9 cellular contexts compared by ENCODE assay signal in genomic region chr11:66479741-66480115, GRCh38. TPM values are rescaled to one million over a fixed set of nuclear protein-coding genes. Genes with fewer than 3 reads are reported as not detected.
DNase-seq lines count a peak whose midpoint lies in the region; ATAC-seq, FAIRE-seq and TF ChIP-seq lines count a peak whose summit lies in the region.
"Had no signal": no experiment of that assay in that cellular context is flagged by ENCODE, and none has a peak within 500 bp of the region (broad histone marks: within the 10 kb centered on the region; RNA-seq: fewer than 3 reads in every experiment).

No MANE protein-coding gene starts in this region.

- ATAC-seq in CD4-positive, CD25-positive, alpha-beta regulatory T cell (ENCODE audit: low read depth in 2 of 2) = no peak

- H3K79me2 ChIP-seq in endothelial cell of umbilical vein (ENCODE audit: control insufficient read depth, insufficient read depth, low read length) = peaks cover 7% of the 10 kb centered on the region

- peak overlapping the region; percentile 79 for H3K4me3 ChIP-seq in CD4-positive, CD25-positive, alpha-beta regulatory T cell (ENCODE audit: low read depth, low read length)
- peak overlapping the region; percentile 96 for H3K4me3 ChIP-seq in NT2/D1 (ENCODE audit: insufficient read length, low read depth)
- peak overlapping the region; percentile 71 to 89 (median 86) for H3K4me3 ChIP-seq in endothelial cell of umbilical vein (replicated peaks in 1 of 3; ENCODE audit: insufficient read depth in 1 of 3, low read depth in 1 of 3, low read length in 3 of 3)

- dilution Hi-C loops in endothelial cell of umbilical vein (cut with MboI; ENCODE audit: extremely low pct_ligation_motif_present, low sequenced_read_pairs) = no loop called here

- H3K4me3 Mint-ChIP-seq in CD4-positive, CD25-positive, alpha-beta regulatory T cell = peak overlapping the region; percentile 91 to 96 (median 94)
- H3K4me3 Mint-ChIP-seq in nephron progenitor cell = peak overlapping the region; percentile 95

- FAIRE-seq in H54 (lab: Jason Lieb, UNC) = no peak
- FAIRE-seq in endothelial cell of umbilical vein (lab: Jason Lieb, UNC) = no peak

- CTCF ChIA-PET in endothelial cell of umbilical vein (lab: Charles Lee) = interaction anchor here (1.0 to 1.9 kb wide), 15 partner anchors 9 to 199 kb away, joined by 3 to 12 read pairs (median 4); partner anchors contain the start of genes MRPL11, PELI3 and RBM4B

- H3K36me3 Mint-ChIP-seq in CD4-positive, CD25-positive, alpha-beta regulatory T cell = peaks cover 4% of the 10 kb centered on the region
- H3K36me3 Mint-ChIP-seq in nephron progenitor cell (ENCODE audit: low read depth) = no peaks in the 10 kb centered on the region

- no peak for DNase-seq in CD4-positive, CD25-positive, alpha-beta regulatory T cell
- DNase-seq in H54 (ENCODE audit: insufficient read length, low spot score) (peak; percentile 78), NT2/D1 (ENCODE audit: low read depth, low spot score) (no peak), endothelial cell of umbilical vein (ENCODE audit: low read depth, low spot score) (no peak), nephron progenitor cell (no peak), AG08395 (ENCODE audit: low spot score) (no peak), erythroblast (lab: John Stamatoyannopoulos, UW) (no peak)
- DNase-seq in NK-92 treated with Interleukin-12 subunit alpha and Interleukin-12 subunit beta, amount 100 ng/mL, for 24 hours (lab: John Stamatoyannopoulos, UW) = no peak

- no peaks in the 10 kb centered on the region for H3K9me1 ChIP-seq in endothelial cell of umbilical vein (replicated peaks; ENCODE audit: control insufficient read depth, extremely low read depth, insufficient read depth, low read length)

- no peaks in the 10 kb centered on the region for H3K9me3 Mint-ChIP-seq in CD4-positive, CD25-positive, alpha-beta regulatory T cell
- H3K9me3 Mint-ChIP-seq in nephron progenitor cell = no peaks in the 10 kb centered on the region

- peak overlapping the region; percentile 93 for H2AFZ ChIP-seq in endothelial cell of umbilical vein (ENCODE audit: low read depth, low read length)

- peak overlapping the region; percentile 43 to 94 (median 90) for H3K27ac Mint-ChIP-seq in CD4-positive, CD25-positive, alpha-beta regulatory T cell
- H3K27ac Mint-ChIP-seq in nephron progenitor cell = peak overlapping the region; percentile 69

- no peak for TF ChIP-seq POLR2A in H54 (IDR thresholded peaks at IDR 0.05; ENCODE audit: low read depth, low read length)
- TF ChIP-seq POLR2A in endothelial cell of umbilical vein (IDR thresholded peaks at IDR 0.05; ENCODE audit: low read depth, low read length) = no peak
- TF ChIP-seq POLR2A in erythroblast (IDR thresholded peaks at IDR 0.05; ENCODE audit: low read length) = no peak

- no peaks in the 10 kb centered on the region for H3K9me3 ChIP-seq in CD4-positive, CD25-positive, alpha-beta regulatory T cell (ENCODE audit: control insufficient read depth in 2 of 2, low read length in 2 of 2)
- no peaks in the 10 kb centered on the region for H3K9me3 ChIP-seq in NT2/D1 (ENCODE audit: insufficient read depth, low read length)
- H3K9me3 ChIP-seq in endothelial cell of umbilical vein (replicated peaks; ENCODE audit: control insufficient read depth, insufficient read depth, low read length) = no peaks in the 10 kb centered on the region

- peaks cover 4% of the 10 kb centered on the region for H3K27me3 Mint-ChIP-seq in CD4-positive, CD25-positive, alpha-beta regulatory T cell
- H3K27me3 Mint-ChIP-seq in nephron progenitor cell (ENCODE audit: low read depth, poor library complexity) = peaks cover 3% of the 10 kb centered on the region

- no peak for TF ChIP-seq CTCF in endothelial cell of umbilical vein (IDR thresholded peaks at IDR 0.05; ENCODE audit: extremely low read depth in 1 of 2, insufficient read depth in 1 of 2, low read depth in 1 of 2, low read length in 2 of 2)
- TF ChIP-seq CTCF in nephron progenitor cell (IDR thresholded peaks at IDR 0.05) = no peak

- TSS peak; percentile 64 for BruUV-seq in endothelial cell of umbilical vein (replicated peaks; lab: Mats Ljungman, UMichigan)

- POLR2A ChIA-PET in endothelial cell of umbilical vein (lab: Charles Lee) = interaction anchor here (1.0 to 1.5 kb wide), 4 partner anchors 10 to 198 kb away, joined by 3 to 15 read pairs (median 6); partner anchors contain the start of genes PELI3, RBM4 and RBM4B

- H3K27me3 ChIP-seq in CD4-positive, CD25-positive, alpha-beta regulatory T cell (ENCODE audit: control insufficient read depth, insufficient read depth, low read length) = no peaks in the 10 kb centered on the region
- H3K27me3 ChIP-seq in NT2/D1 (ENCODE audit: insufficient read depth, insufficient read length) (no peaks in the 10 kb centered on the region), endothelial cell of umbilical vein (ENCODE audit: control insufficient read depth in 2 of 2, insufficient read depth in 2 of 2, low read length in 2 of 2) (no peaks in the 10 kb centered on the region)

- intact Hi-C loops in endothelial cell of umbilical vein (cut with micrococcal nuclease) = loop anchor here (1.0 to 2.0 kb wide), 5 partner anchors 13 to 198 kb away; partner anchors contain the start of genes ACTN3, BBS1, PELI3 and RBM4B

- H3K36me3 ChIP-seq in CD4-positive, CD25-positive, alpha-beta regulatory T cell (ENCODE audit: control insufficient read depth, insufficient read depth, low read length) = peaks cover 6% of the 10 kb centered on the region
- peaks cover 52% of the 10 kb centered on the region for H3K36me3 ChIP-seq in NT2/D1 (ENCODE audit: insufficient read depth, insufficient read length, low read length)
- no peaks in the 10 kb centered on the region for H3K36me3 ChIP-seq in endothelial cell of umbilical vein (ENCODE audit: control insufficient read depth in 2 of 2, extremely low read depth in 1 of 2, insufficient read depth in 2 of 2, low read length in 2 of 2)

- H3K4me2 ChIP-seq in endothelial cell of umbilical vein (ENCODE audit: insufficient read depth, low read length) = peak overlapping the region; percentile 93

- H3K9ac ChIP-seq in NT2/D1 (ENCODE audit: insufficient read length, low read depth) = peak overlapping the region; percentile 97
- peak overlapping the region; percentile 99 for H3K9ac ChIP-seq in endothelial cell of umbilical vein (replicated peaks; ENCODE audit: extremely low read depth, insufficient read depth, low read length)

- H4K20me1 ChIP-seq in endothelial cell of umbilical vein (replicated peaks; ENCODE audit: control insufficient read depth, extremely low read depth, insufficient read depth, low read length) = no peaks in the 10 kb centered on the region

- peaks cover 23% of the 10 kb centered on the region for H3K4me1 ChIP-seq in CD4-positive, CD25-positive, alpha-beta regulatory T cell (ENCODE audit: control insufficient read depth, insufficient read depth, low read length, poor library complexity, severe bottlenecking)
- H3K4me1 ChIP-seq in NT2/D1 (ENCODE audit: insufficient read depth, insufficient read length) (peaks cover 12% of the 10 kb centered on the region), endothelial cell of umbilical vein (ENCODE audit: control insufficient read depth, extremely low read depth, insufficient read depth, low read length) (peaks cover 10% of the 10 kb centered on the region)

- peak overlapping the region; percentile 76 for H3K27ac ChIP-seq in CD4-positive, CD25-positive, alpha-beta regulatory T cell (ENCODE audit: insufficient read depth, low read length, poor library complexity, severe bottlenecking)
- peak overlapping the region; percentile 96 for H3K27ac ChIP-seq in endothelial cell of umbilical vein (ENCODE audit: insufficient read depth, low read depth, low read length)

- peaks cover 0 to 39% (median 30%) of the 10 kb centered on the region in 4 donors for H3K4me1 Mint-ChIP-seq in CD4-positive, CD25-positive, alpha-beta regulatory T cell
- peaks cover 40% of the 10 kb centered on the region for H3K4me1 Mint-ChIP-seq in nephron progenitor cell

RNA-seq across cellular contexts. Expression of gene DPP3, which starts 0.5 kb away (rescaled TPM):
- 29.5 TPM for total RNA-seq in CD4-positive, CD25-positive, alpha-beta regulatory T cell
- 10 to 100 TPM; 27.1 to 38.7 (median 32.8) TPM for polyA plus RNA-seq in CD4-positive, CD25-positive, alpha-beta regulatory T cell
- 46.4 and 56.0 TPM in 2 replicates for total RNA-seq in endothelial cell of umbilical vein
- polyA plus RNA-seq in endothelial cell of umbilical vein = 50.4 and 55.8 TPM in 2 replicates
- 39.8 and 40.3 TPM in 2 replicates for polyA plus RNA-seq in endothelial cell of umbilical vein (2011; cell fraction: cytosol; rRNA removed)
- 96.8 and 121 TPM in 2 replicates for polyA plus RNA-seq in endothelial cell of umbilical vein (2011; cell fraction: nucleus; rRNA removed)
- polyA plus RNA-seq in endothelial cell of umbilical vein (2012) = 47.1 and 69.1 TPM in 2 replicates
- 70.7 and 76.3 TPM in 2 replicates for polyA minus RNA-seq in endothelial cell of umbilical vein
- 81.0 TPM for polyA minus RNA-seq in endothelial cell of umbilical vein (2011; cell fraction: cytosol; rRNA and poly(A)+ RNA removed)
- 21.3 and 44.4 TPM in 2 replicates for polyA minus RNA-seq in endothelial cell of umbilical vein (2011; cell fraction: nucleus; rRNA and poly(A)+ RNA removed)

RNA-seq across cellular contexts. Expression of gene PELI3, which starts 13.0 kb away (rescaled TPM):
- 9.6 TPM for total RNA-seq in CD4-positive, CD25-positive, alpha-beta regulatory T cell
- polyA plus RNA-seq in CD4-positive, CD25-positive, alpha-beta regulatory T cell = 1 to 10 TPM; 4.4 to 9.3 (median 5.7) TPM
- total RNA-seq in endothelial cell of umbilical vein = 2.9 and 5.5 TPM in 2 replicates
- 2.8 and 3.0 TPM in 2 replicates for polyA plus RNA-seq in endothelial cell of umbilical vein
- 1.6 and 2.3 TPM in 2 replicates for polyA plus RNA-seq in endothelial cell of umbilical vein (2011; cell fraction: cytosol; rRNA removed)
- 3.7 and 4.4 TPM in 2 replicates for polyA plus RNA-seq in endothelial cell of umbilical vein (2011; cell fraction: nucleus; rRNA removed)
- 2.5 and 2.8 TPM in 2 replicates for polyA plus RNA-seq in endothelial cell of umbilical vein (2012)
- polyA minus RNA-seq in endothelial cell of umbilical vein = 2.4 and 2.6 TPM in 2 replicates
- 4.8 TPM for polyA minus RNA-seq in endothelial cell of umbilical vein (2011; cell fraction: cytosol; rRNA and poly(A)+ RNA removed)
- 3.9 and 4.1 TPM in 2 replicates for polyA minus RNA-seq in endothelial cell of umbilical vein (2011; cell fraction: nucleus; rRNA and poly(A)+ RNA removed)

RNA-seq across cellular contexts. Expression of gene BBS1, which starts 30.7 kb away (rescaled TPM):
- total RNA-seq in CD4-positive, CD25-positive, alpha-beta regulatory T cell = 16.4 TPM
- 1 to 10 TPM; 5.6 to 9.4 (median 7.0) TPM for polyA plus RNA-seq in CD4-positive, CD25-positive, alpha-beta regulatory T cell
- 29.5 and 32.9 TPM in 2 replicates for total RNA-seq in endothelial cell of umbilical vein
- 27.7 and 29.2 TPM in 2 replicates for polyA plus RNA-seq in endothelial cell of umbilical vein
- polyA plus RNA-seq in endothelial cell of umbilical vein (2011; cell fraction: cytosol; rRNA removed) = 23.1 and 26.5 TPM in 2 replicates
- 80.0 and 81.9 TPM in 2 replicates for polyA plus RNA-seq in endothelial cell of umbilical vein (2011; cell fraction: nucleus; rRNA removed)
- 19.8 and 21.7 TPM in 2 replicates for polyA plus RNA-seq in endothelial cell of umbilical vein (2012)
- 31.1 and 39.1 TPM in 2 replicates for polyA minus RNA-seq in endothelial cell of umbilical vein
- polyA minus RNA-seq in endothelial cell of umbilical vein (2011; cell fraction: cytosol; rRNA and poly(A)+ RNA removed) = 16.5 TPM
- polyA minus RNA-seq in endothelial cell of umbilical vein (2011; cell fraction: nucleus; rRNA and poly(A)+ RNA removed) = 35.9 and 46.6 TPM in 2 replicates

RNA-seq across cellular contexts. Expression of gene MRPL11, which starts 41.1 kb away (rescaled TPM):
- 22.7 TPM for total RNA-seq in CD4-positive, CD25-positive, alpha-beta regulatory T cell
- polyA plus RNA-seq in CD4-positive, CD25-positive, alpha-beta regulatory T cell = 10 to 100 TPM; 80.4 to 96.9 (median 84.5) TPM
- 69.1 and 72.1 TPM in 2 replicates for total RNA-seq in endothelial cell of umbilical vein
- 52.2 and 54.9 TPM in 2 replicates for polyA plus RNA-seq in endothelial cell of umbilical vein
- polyA plus RNA-seq in endothelial cell of umbilical vein (2011; cell fraction: cytosol; rRNA removed) = 76.3 and 80.6 TPM in 2 replicates
- 33.2 and 40.7 TPM in 2 replicates for polyA plus RNA-seq in endothelial cell of umbilical vein (2011; cell fraction: nucleus; rRNA removed)
- polyA plus RNA-seq in endothelial cell of umbilical vein (2012) = 79.7 and 84.9 TPM in 2 replicates
- 27.0 and 28.0 TPM in 2 replicates for polyA minus RNA-seq in endothelial cell of umbilical vein
- polyA minus RNA-seq in endothelial cell of umbilical vein (2011; cell fraction: cytosol; rRNA and poly(A)+ RNA removed) = 38.1 TPM
- 2.6 and 3.8 TPM in 2 replicates for polyA minus RNA-seq in endothelial cell of umbilical vein (2011; cell fraction: nucleus; rRNA and poly(A)+ RNA removed)

RNA-seq across cellular contexts. Expression of gene NPAS4, which starts 58.9 kb away (rescaled TPM):
- not detected for total RNA-seq in CD4-positive, CD25-positive, alpha-beta regulatory T cell
- not detected for polyA plus RNA-seq in CD4-positive, CD25-positive, alpha-beta regulatory T cell
- not detected in 2 replicates for total RNA-seq in endothelial cell of umbilical vein
- not detected in 2 replicates for polyA plus RNA-seq in endothelial cell of umbilical vein
- not detected in 2 replicates for polyA plus RNA-seq in endothelial cell of umbilical vein (2011; cell fraction: cytosol; rRNA removed)
- not detected in 2 replicates for polyA plus RNA-seq in endothelial cell of umbilical vein (2011; cell fraction: nucleus; rRNA removed)
- polyA plus RNA-seq in endothelial cell of umbilical vein (2012) = not detected in 2 replicates
- polyA minus RNA-seq in endothelial cell of umbilical vein = not detected in 2 replicates
- not detected for polyA minus RNA-seq in endothelial cell of umbilical vein (2011; cell fraction: cytosol; rRNA and poly(A)+ RNA removed)
- not detected in 2 replicates for polyA minus RNA-seq in endothelial cell of umbilical vein (2011; cell fraction: nucleus; rRNA and poly(A)+ RNA removed)
- total RNA-seq: NCI-H460 had no signal
